Comparison of ENCODE assay signal across 13 cellular contexts in the genomic region with DNA sequence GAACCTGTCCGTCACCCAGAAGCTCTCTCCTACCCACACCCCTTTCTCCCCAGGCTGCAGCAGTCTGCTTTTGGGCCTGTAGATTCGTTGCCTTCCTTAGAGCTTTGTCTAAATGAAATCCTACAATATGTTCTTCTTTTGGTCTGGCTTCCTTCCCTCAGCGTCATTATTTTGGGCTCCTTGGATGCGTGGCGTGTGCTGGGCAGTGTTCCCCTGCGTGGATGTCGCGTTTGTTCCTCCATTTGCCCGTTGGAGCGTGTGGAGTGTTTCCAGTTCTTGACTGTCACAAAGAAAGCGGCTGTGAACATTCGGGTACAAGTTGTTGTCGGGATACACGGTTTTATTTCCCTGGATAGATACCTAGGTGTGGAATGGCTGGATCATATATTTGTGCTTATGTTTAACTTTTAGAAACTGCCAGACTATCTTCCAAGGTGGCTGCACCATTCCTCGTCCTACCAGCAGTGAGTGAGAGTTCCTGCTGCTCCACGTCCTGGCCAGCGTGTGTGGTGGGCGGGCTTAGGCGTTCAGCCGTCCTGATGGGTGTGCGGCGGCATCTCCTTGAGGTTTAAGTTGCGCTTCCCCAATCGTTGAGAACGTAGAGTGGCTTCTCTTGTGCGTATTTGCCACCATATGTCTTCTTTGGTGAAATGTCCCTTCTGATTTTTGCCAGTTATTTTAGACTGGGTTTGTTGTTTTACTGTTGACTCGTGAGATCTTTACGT. TPM values are rescaled to one million over a fixed set of nuclear protein-coding genes. Genes with fewer than 3 reads are reported as not detected.
A peak's percentile ranks its signal among the peaks of the same experiment; 100 is the strongest.
DNase-seq lines count a peak whose midpoint lies in the region; ATAC-seq and TF ChIP-seq lines count a peak whose summit lies in the region.
"Had no signal": no experiment of that assay in that cellular context is flagged by ENCODE, and none has a peak within 500 bp of the region (broad histone marks: within the 10 kb centered on the region; RNA-seq: fewer than 3 reads in every experiment).

No MANE protein-coding gene starts in this region.

- H3K4me3 ChIP-seq in A673 (ENCODE audit: low read depth, low read length, poor library complexity, severe bottlenecking) (no peak overlapping the region), Peyer's patch (no peak overlapping the region)
- no peak overlapping the region for H3K4me3 ChIP-seq in CD8-positive, alpha-beta T cell (ENCODE audit: low read depth, low read length)
- H3K4me3 ChIP-seq: hepatocyte had no signal

- TSS peak; percentile 5 for BruUV-seq in A673 (replicated peaks; lab: Mats Ljungman, UMichigan)

- in situ Hi-C loops in GM13977 (cut with MboI; ENCODE audit: low pct_unique_long_range_greater_than_20kb, low sequenced_read_pairs, unreplicated experiment) = no loop called here

- peak overlapping the region; percentile 95 for H3K27ac Mint-ChIP-seq in CD8-positive, alpha-beta T cell
- H3K27ac Mint-ChIP-seq in activated naive CD8-positive, alpha-beta T cell treated with anti-CD3 and anti-CD28 coated beads, Interleukin-2, amount 50 U/mL, for 24 hours = peak overlapping the region; percentile 28
- H3K27ac Mint-ChIP-seq in memory B cell = peak overlapping the region; percentile 83

- peak overlapping the region; percentile 57 for H3K27ac ChIP-seq in A673 (ENCODE audit: low read depth, low read length, poor library complexity, severe bottlenecking)
- peak overlapping the region; percentile 30 for H3K27ac ChIP-seq in CD8-positive, alpha-beta T cell (ENCODE audit: low read depth, low read length)
- H3K27ac ChIP-seq in Peyer's patch = peak overlapping the region in 1 of 4 donors; percentile 72
- H3K27ac ChIP-seq: epithelial cell of prostate, HL-60 had no signal

- H3K36me3 ChIP-seq in A673 (ENCODE audit: insufficient read depth, low read length, poor library complexity, severe bottlenecking) (no peaks in the 10 kb centered on the region), Peyer's patch (no peaks in the 10 kb centered on the region)
- no peaks in the 10 kb centered on the region for H3K36me3 ChIP-seq in CD8-positive, alpha-beta T cell (ENCODE audit: insufficient read depth, low read length)

- H3K27me3 ChIP-seq in A673 (replicated peaks; ENCODE audit: insufficient read depth, low read depth, low read length, poor library complexity) (no peaks in the 10 kb centered on the region), Peyer's patch (no peaks in the 10 kb centered on the region)
- H3K27me3 ChIP-seq in CD8-positive, alpha-beta T cell (ENCODE audit: insufficient read depth, low read length) = no peaks in the 10 kb centered on the region
- H3K27me3 ChIP-seq: hepatocyte had no signal

- H3K9me3 Mint-ChIP-seq in CD8-positive, alpha-beta T cell = peaks cover 3% of the 10 kb centered on the region
- no peaks in the 10 kb centered on the region for H3K9me3 Mint-ChIP-seq in activated naive CD8-positive, alpha-beta T cell treated with anti-CD3 and anti-CD28 coated beads, Interleukin-2, amount 50 U/mL, for 24 hours
- H3K9me3 Mint-ChIP-seq in memory B cell = no peaks in the 10 kb centered on the region

- ATAC-seq in CD8-positive, alpha-beta T cell = no peak
- ATAC-seq in activated naive CD8-positive, alpha-beta T cell treated with anti-CD3 and anti-CD28 coated beads, Interleukin-2, amount 50 U/mL, for 24 hours = no peak
- ATAC-seq in memory B cell (ENCODE audit: low read depth) (no peak), HG03521 (IDR thresholded peaks at IDR 0.05; ENCODE audit: unreplicated experiment) (no peak)

- intact Hi-C loops in A673 (cut with micrococcal nuclease; ENCODE audit: unreplicated experiment) = no loop called here
- intact Hi-C loops in CD8-positive, alpha-beta T cell (cut with DNase I, micrococcal nuclease) = loop anchor here in 1 of 2 experiments (2.0 kb wide), 1 partner anchor 121 kb away; no protein-coding TSS in a partner anchor

- H3K4me1 Mint-ChIP-seq in CD8-positive, alpha-beta T cell (ENCODE audit: low read depth) = peaks cover 55% of the 10 kb centered on the region
- peaks cover 50% of the 10 kb centered on the region for H3K4me1 Mint-ChIP-seq in activated naive CD8-positive, alpha-beta T cell treated with anti-CD3 and anti-CD28 coated beads, Interleukin-2, amount 50 U/mL, for 24 hours
- H3K4me1 Mint-ChIP-seq in memory B cell = peaks cover 33% of the 10 kb centered on the region

- POLR2A ChIA-PET in A673 (lab: Charles Lee; ENCODE audit: low non-redundant PET) = no interaction called here
- POLR2A ChIA-PET in CD8-positive, alpha-beta T cell (lab: Charles Lee) = interaction anchor here (1.4 to 3.6 kb wide), 2 partner anchors 31 to 41 kb away, joined by 6 to 15 read pairs; no protein-coding TSS in a partner anchor

- TF ChIP-seq POLR2A in Peyer's patch (IDR thresholded peaks at IDR 0.05) = no peak

- H3K9me3 ChIP-seq in A673 (ENCODE audit: low read depth, low read length, poor library complexity, severe bottlenecking) (peaks cover 9% of the 10 kb centered on the region), Peyer's patch (peaks cover 0 to 17% (median 6%) of the 10 kb centered on the region in 4 donors)
- peaks cover 5% of the 10 kb centered on the region for H3K9me3 ChIP-seq in CD8-positive, alpha-beta T cell (ENCODE audit: low read length)

- H3K27me3 Mint-ChIP-seq in CD8-positive, alpha-beta T cell (ENCODE audit: low read depth) = no peaks in the 10 kb centered on the region
- H3K27me3 Mint-ChIP-seq in activated naive CD8-positive, alpha-beta T cell treated with anti-CD3 and anti-CD28 coated beads, Interleukin-2, amount 50 U/mL, for 24 hours = no peaks in the 10 kb centered on the region
- H3K27me3 Mint-ChIP-seq in memory B cell = no peaks in the 10 kb centered on the region

- H3K4me3 Mint-ChIP-seq in CD8-positive, alpha-beta T cell = peak overlapping the region; percentile 12
- no peak overlapping the region for H3K4me3 Mint-ChIP-seq in activated naive CD8-positive, alpha-beta T cell treated with anti-CD3 and anti-CD28 coated beads, Interleukin-2, amount 50 U/mL, for 24 hours
- peak overlapping the region; percentile 4 for H3K4me3 Mint-ChIP-seq in memory B cell
- H3K4me3 Mint-ChIP-seq: CD14-positive monocyte had no signal

- TF ChIP-seq CTCF in A673 (conservative IDR thresholded peaks at IDR 0.05; ENCODE audit: low read depth, low read length) (no peak), GM13977 (IDR thresholded peaks at IDR 0.05; ENCODE audit: extremely low read depth, insufficient read depth, missing control alignments) (no peak), Peyer's patch (IDR thresholded peaks at IDR 0.05) (no peak)
- TF ChIP-seq CTCF in CD8-positive, alpha-beta T cell (IDR thresholded peaks at IDR 0.05) = no peak

- CTCF ChIA-PET in A673 (lab: Charles Lee) = no interaction called here
- CTCF ChIA-PET in CD8-positive, alpha-beta T cell (lab: Charles Lee) = interaction anchor here (0.8 to 1.5 kb wide), 3 partner anchors 19 to 47 kb away, joined by 3 to 4 read pairs (median 3); no protein-coding TSS in a partner anchor

- H3K4me1 ChIP-seq in A673 (ENCODE audit: insufficient read depth, low read length, poor library complexity, severe bottlenecking) (peaks cover 36% of the 10 kb centered on the region), Peyer's patch (peaks cover 0 to 46% (median 20%) of the 10 kb centered on the region in 4 donors)
- H3K4me1 ChIP-seq in CD8-positive, alpha-beta T cell (ENCODE audit: insufficient read depth, low read length) = peaks cover 58% of the 10 kb centered on the region

- no peak for DNase-seq in A673 (ENCODE audit: low spot score)
- DNase-seq in CD8-positive, alpha-beta T cell = peak in 1 of 7 experiments; percentile 20
- no peak for DNase-seq in activated naive CD8-positive, alpha-beta T cell treated with anti-CD3 and anti-CD28 coated beads, Interleukin-2, amount 50 U/mL, for 24 hours
- DNase-seq in memory B cell (ENCODE audit: low spot score in 2 of 2) = no peak
- DNase-seq in DMS53 treated with DMSO at 0.1 percent for 48 hours (lab: John Stamatoyannopoulos, UW; ENCODE audit: unreplicated experiment) = no peak
- DNase-seq in GM13977 (ENCODE audit: low spot score) = no peak
- no peak for DNase-seq in Peyer's patch
- DNase-seq: retina had no signal

- peaks cover 15% of the 10 kb centered on the region for H3K36me3 Mint-ChIP-seq in CD8-positive, alpha-beta T cell
- no peaks in the 10 kb centered on the region for H3K36me3 Mint-ChIP-seq in activated naive CD8-positive, alpha-beta T cell treated with anti-CD3 and anti-CD28 coated beads, Interleukin-2, amount 50 U/mL, for 24 hours (ENCODE audit: low read depth)
- H3K36me3 Mint-ChIP-seq in memory B cell = peaks cover 2% of the 10 kb centered on the region

RNA-seq across cellular contexts. Expression of gene SKI, which starts 31.7 kb away (rescaled TPM):
- total RNA-seq in A673 (2021) = 84.9 and 88.1 TPM in 2 replicates
- total RNA-seq in CD8-positive, alpha-beta T cell = 100 to 1,000 TPM; 361 to 383 TPM
- total RNA-seq in Peyer's patch = 10 to 100 TPM; 20.1 to 41.5 (median 37.1) TPM

Comparison
In these comparisons a context has a peak if more than half of its experiments do, and no peak if none do; other contexts are left out.
1. H3K27ac Mint-ChIP-seq: peak in every context shown above with its lines; median percentile 95 in CD8-positive, alpha-beta T cell; 83 in memory B cell; 28 in activated naive CD8-positive, alpha-beta T cell treated with anti-CD3 and anti-CD28 coated beads, Interleukin-2, amount 50 U/mL, for 24 hours.